ENCODE assay signal across 14 cellular contexts in the genomic region with DNA sequence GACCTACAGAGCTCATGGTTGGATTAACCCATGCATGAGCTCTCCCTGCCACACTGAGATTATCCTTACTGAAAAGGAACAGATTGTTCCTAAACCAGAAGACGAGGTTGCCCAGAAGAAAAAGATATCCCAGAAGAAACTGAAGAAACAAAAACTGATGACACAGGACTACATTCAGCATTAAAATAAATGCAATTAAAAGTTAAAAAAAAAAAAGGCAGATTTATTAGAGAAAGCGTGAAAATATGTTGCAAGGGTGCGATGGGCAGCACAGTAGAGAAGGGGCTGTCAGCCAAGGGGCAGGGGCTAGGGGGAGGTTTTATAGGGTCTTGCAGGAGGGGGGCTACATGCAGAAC. TPM values are rescaled to one million over a fixed set of nuclear protein-coding genes. Genes with fewer than 3 reads are reported as not detected.
DNase-seq lines count a peak whose midpoint lies in the region; ATAC-seq and TF ChIP-seq lines count a peak whose summit lies in the region.
"Had no signal": no experiment of that assay in that cellular context is flagged by ENCODE, and none has a peak within 500 bp of the region (broad histone marks: within the 10 kb centered on the region; RNA-seq: fewer than 3 reads in every experiment).

No MANE protein-coding gene starts in this region.

- H3K9me3 ChIP-seq in Loucy (ENCODE audit: insufficient read depth, low read depth, low read length) (no peaks in the 10 kb centered on the region), SJCRH30 (replicated peaks) (no peaks in the 10 kb centered on the region)
- H3K9me3 ChIP-seq: Caco-2, HAP-1 had no signal

- ATAC-seq in GM23338 = no peak

- H3K27ac Mint-ChIP-seq in GM23338 = no peak overlapping the region
- H3K27ac Mint-ChIP-seq in nephron progenitor cell = peak overlapping the region; percentile 3
- H3K27ac Mint-ChIP-seq: HFFc6 had no signal

- H3K4me3 Mint-ChIP-seq in GM23338 (no peak overlapping the region), nephron progenitor cell (no peak overlapping the region)
- H3K4me3 Mint-ChIP-seq: CD4-positive, alpha-beta memory T cell; HFFc6 had no signal

- no peaks in the 10 kb centered on the region for H3K4me1 Mint-ChIP-seq in GM23338
- H3K4me1 Mint-ChIP-seq in nephron progenitor cell = no peaks in the 10 kb centered on the region
- H3K4me1 Mint-ChIP-seq: CD4-positive, alpha-beta memory T cell had no signal

- H3K36me3 Mint-ChIP-seq in GM23338 (ENCODE audit: low read depth) (no peaks in the 10 kb centered on the region), nephron progenitor cell (ENCODE audit: low read depth) (no peaks in the 10 kb centered on the region)
- H3K36me3 Mint-ChIP-seq: CD4-positive, alpha-beta memory T cell had no signal

- no peaks in the 10 kb centered on the region for H3K36me3 ChIP-seq in GM23338 (ENCODE audit: insufficient read depth)
- no peaks in the 10 kb centered on the region for H3K36me3 ChIP-seq in Loucy (ENCODE audit: insufficient read depth, low read length)
- no peaks in the 10 kb centered on the region for H3K36me3 ChIP-seq in SJCRH30
- H3K36me3 ChIP-seq: HAP-1 had no signal

- H3F3A ChIP-seq in GM23338 (replicated peaks; ENCODE audit: low read depth) = 0 out of 2 replicates have a peak, but pooled peaks cover 3% of the 10 kb centered on the region
- H3F3A ChIP-seq in Loucy (ENCODE audit: low read depth) = peaks cover 7% of the 10 kb centered on the region; the same call in 1 of the 2 replicates

- H3K9me2 ChIP-seq in GM23338 (ENCODE audit: insufficient read depth) = no peaks in the 10 kb centered on the region
- no peaks in the 10 kb centered on the region for H3K9me2 ChIP-seq in Loucy (replicated peaks; ENCODE audit: low read depth, low read length)

- H3K4me3 ChIP-seq in GM23338 = no peak overlapping the region
- H3K4me3 ChIP-seq in Loucy (ENCODE audit: low read length, poor library complexity, severe bottlenecking) = peak overlapping the region; percentile 67
- no peak overlapping the region for H3K4me3 ChIP-seq in SJCRH30
- H3K4me3 ChIP-seq: HAP-1 had no signal

- H3K27ac ChIP-seq in GM23338 (ENCODE audit: low read depth) (no peak overlapping the region), SJCRH30 (no peak overlapping the region)

- H2AFZ ChIP-seq in GM23338 (peak overlapping the region; percentile 86; the same call in 1 of the 2 replicates), Loucy (ENCODE audit: low read length) (peak overlapping the region; percentile 59)

- peak overlapping the region; percentile 63 for H3K9ac ChIP-seq in Loucy (ENCODE audit: low read depth, low read length, poor library complexity, severe bottlenecking)

- H3K4me1 ChIP-seq in GM23338 (ENCODE audit: insufficient read depth) = no peaks in the 10 kb centered on the region
- peaks cover 34% of the 10 kb centered on the region for H3K4me1 ChIP-seq in Loucy (ENCODE audit: insufficient read depth, low read length, poor library complexity, severe bottlenecking)
- H3K4me1 ChIP-seq in SJCRH30 = no peaks in the 10 kb centered on the region
- H3K4me1 ChIP-seq: Caco-2, HAP-1 had no signal

- no peak for DNase-seq in GM23338 (ENCODE audit: low spot score)
- DNase-seq in nephron progenitor cell = no peak
- DNase-seq in SJCRH30 = no peak
- no peak for DNase-seq in DMS 273 (lab: John Stamatoyannopoulos, UW; ENCODE audit: unreplicated experiment)
- no peak for DNase-seq in SW480 (ENCODE audit: low spot score)
- DNase-seq: C1 segment of cervical spinal cord; Caco-2; CD4-positive, alpha-beta memory T cell; DMS53; DMS79 treated with DMSO at 0.1 percent for 48 hours; GOT3; HFFc6 had no signal

- no peaks in the 10 kb centered on the region for H4K20me1 ChIP-seq in GM23338 (replicated peaks; ENCODE audit: insufficient read depth)
- no peaks in the 10 kb centered on the region for H4K20me1 ChIP-seq in Loucy (ENCODE audit: insufficient read depth, low read length, poor library complexity, severe bottlenecking)

- TF ChIP-seq CTCF in GM23338 (conservative IDR thresholded peaks at IDR 0.05; ENCODE audit: low read depth in 2 of 2) (no peak), Loucy (conservative IDR thresholded peaks at IDR 0.05; ENCODE audit: low read length) (no peak), nephron progenitor cell (IDR thresholded peaks at IDR 0.05) (no peak)

- no peaks in the 10 kb centered on the region for H3K27me3 Mint-ChIP-seq in GM23338 (ENCODE audit: insufficient read depth, low read depth, poor library complexity)
- H3K27me3 Mint-ChIP-seq in nephron progenitor cell (ENCODE audit: low read depth, poor library complexity) = peaks cover 11% of the 10 kb centered on the region

- no peaks in the 10 kb centered on the region for H3K9me3 Mint-ChIP-seq in GM23338
- no peaks in the 10 kb centered on the region for H3K9me3 Mint-ChIP-seq in nephron progenitor cell
- H3K9me3 Mint-ChIP-seq: HFFc6 had no signal

- H3K4me2 ChIP-seq in GM23338 (no peak overlapping the region), Loucy (ENCODE audit: low read depth, low read length, poor library complexity, severe bottlenecking) (peak overlapping the region; percentile 79)

- H3K79me2 ChIP-seq in GM23338 (replicated peaks; ENCODE audit: insufficient read depth) = no peaks in the 10 kb centered on the region
- H3K79me2 ChIP-seq in Loucy (ENCODE audit: insufficient read depth, low read length) = no peaks in the 10 kb centered on the region

- H3K27me3 ChIP-seq in GM23338 (ENCODE audit: insufficient read depth) (no peaks in the 10 kb centered on the region), Loucy (ENCODE audit: insufficient read depth, low read length, poor library complexity, severe bottlenecking) (no peaks in the 10 kb centered on the region), SJCRH30 (no peaks in the 10 kb centered on the region)

TF ChIP-seq in GM23338, 12 proteins besides CTCF, POLR2A, EP300 and RAD21:
- no peak for TF ChIP-seq POLR2AphosphoS5 (IDR thresholded peaks at IDR 0.05; ENCODE audit: low read depth)
- TF ChIP-seq CREB1 (CRISPR knock-in tag; IDR thresholded peaks at IDR 0.05; ENCODE audit: low read depth) = no peak

RNA-seq across cellular contexts. Expression of gene BPTF, which starts 40.2 kb away (rescaled TPM):
- 179 and 185 TPM in 2 replicates for total RNA-seq in GM23338 (2014; rRNA removed; shearing (Covaris generic))
- polyA plus RNA-seq in GM23338 (2016; fragmentation: Nextera tagmentation; extraction: Ambion mirVana) = 148 and 161 TPM in 2 replicates
- 57.3 and 60.7 TPM in 2 replicates for total RNA-seq in SJCRH30 (2014; rRNA removed; shearing (Covaris generic))
